8 cellular contexts compared by ENCODE assay signal in genomic region chr3:52771334-52771681, GRCh38. TPM values are rescaled to one million over a fixed set of nuclear protein-coding genes. Genes with fewer than 3 reads are reported as not detected.
DNase-seq lines count a peak whose midpoint lies in the region; ATAC-seq, FAIRE-seq and TF ChIP-seq lines count a peak whose summit lies in the region.

No MANE protein-coding gene starts in this region.

- peak overlapping the region; percentile 93 for H3K4me2 ChIP-seq in GM12878 (ENCODE audit: control insufficient read depth, insufficient read depth)

- H3K36me3 ChIP-seq in GM12878 (ENCODE audit: control insufficient read depth in 2 of 2, insufficient read depth in 2 of 2, low read length in 1 of 2) (no peaks in the 10 kb centered on the region), urinary bladder (ENCODE audit: insufficient read depth) (no peaks in the 10 kb centered on the region)

- TF ChIP-seq RAD21 in GM12878 (IDR thresholded peaks at IDR 0.05; ENCODE audit: insufficient read depth, low read depth, low read length): no peak

- POLR2A ChIA-PET in GM12878 (lab: Charles Lee): interaction anchor here (0.7 to 1.6 kb wide), 6 partner anchors 8 to 239 kb away, joined by 3 to 15 read pairs (median 4); no protein-coding TSS in a partner anchor

- H3K4me1 ChIP-seq in GM12878 (ENCODE audit: control insufficient read depth, insufficient read depth, low read length) (peaks cover 4% of the 10 kb centered on the region), urinary bladder (ENCODE audit: insufficient read depth) (peaks cover 2% of the 10 kb centered on the region)

- TF ChIP-seq CTCF in C4-2B (conservative IDR thresholded peaks at IDR 0.05) (no peak), GM12878 (IDR thresholded peaks at IDR 0.05 in 2 of 3, conservative IDR thresholded peaks at IDR 0.05 in 1 of 3; ENCODE audit: control insufficient read depth in 2 of 3, extremely low read depth in 1 of 3, insufficient read depth in 1 of 3, low read depth in 3 of 3, low read length in 3 of 3) (no peak), lower leg skin (IDR thresholded peaks at IDR 0.05) (no peak)

- intact Hi-C loops in GM12878 (cut with micrococcal nuclease; ENCODE audit: unreplicated experiment) (loop anchor here (2.0 kb wide), 1 partner anchor 65 kb away; the partner anchor contains the start of gene SPCS1), lower leg skin (cut with DNase I; ENCODE audit: low total_unique reads) (no loop called here)

- BruUV-seq in GM12878 (replicated peaks; lab: Mats Ljungman, UMichigan): TSS peak; percentile 99

- peaks cover 9% of the 10 kb centered on the region for H3K79me2 ChIP-seq in GM12878 (ENCODE audit: control insufficient read depth, insufficient read depth, low read length)

- H3K9me3 ChIP-seq in GM12878 (replicated peaks; ENCODE audit: control insufficient read depth, insufficient read depth, low read length): no peaks in the 10 kb centered on the region

- in situ Hi-C loops in GM12878 (cut with MboI): no loop called here

- peak overlapping the region; percentile 86 for H2AFZ ChIP-seq in GM12878 (ENCODE audit: control insufficient read depth, low read depth, low read length)

- RAD21 ChIA-PET in GM12878 (lab: Charles Lee; ENCODE audit: unreplicated experiment): interaction anchor here (1.3 to 1.9 kb wide), 3 partner anchors 8 to 302 kb away, joined by 3 to 8 read pairs (median 4); partner anchors contain the start of genes GLT8D1 and SPCS1

- H3K27ac ChIP-seq in C4-2B (peak overlapping the region; percentile 75), GM12878 (ENCODE audit: control insufficient read depth, insufficient read depth) (peak overlapping the region; percentile 83), urinary bladder (ENCODE audit: low read depth) (no peak overlapping the region)

- no peak for TF ChIP-seq EP300 in GM12878 (IDR thresholded peaks at IDR 0.05; ENCODE audit: borderline replicate concordance in 1 of 2, control insufficient read depth in 1 of 2, low read depth in 2 of 2, low read length in 2 of 2)

- FAIRE-seq in GM12878 (lab: Jason Lieb, UNC): no peak

- peak overlapping the region; percentile 78 for H3K9ac ChIP-seq in GM12878 (ENCODE audit: control insufficient read depth, insufficient read depth, low read length)

- H3K27me3 ChIP-seq in GM12878 (replicated peaks in 1 of 2; ENCODE audit: control insufficient read depth in 2 of 2, insufficient read depth in 2 of 2, low read length in 1 of 2): no peaks in the 10 kb centered on the region

- no peak for DNase-seq in GM12878 (ENCODE audit: low read depth, low spot score)
- no peak for DNase-seq in lower leg skin (ENCODE audit: low spot score in 2 of 2)
- no peak for DNase-seq in SW 1271 (lab: John Stamatoyannopoulos, UW)
- DNase-seq in NCI-H1092 treated with DMSO at 0.1 percent for 48 hours (lab: John Stamatoyannopoulos, UW): no peak
- DNase-seq in HK-2 (ENCODE audit: unreplicated experiment): no peak

- SMC1A ChIA-PET in GM12878 (lab: Charles Lee; ENCODE audit: uncharacterized antibody, unreplicated experiment): interaction anchor here (0.9 kb wide), 1 partner anchor 27 kb away, joined by 3 read pairs; no protein-coding TSS in a partner anchor

- CTCF ChIA-PET in GM12878 (lab: Yijun Ruan, JAX): interaction anchor here (1.0 kb wide), 1 partner anchor 11 kb away, joined by 3 read pairs; no protein-coding TSS in a partner anchor

- no peaks in the 10 kb centered on the region for H4K20me1 ChIP-seq in GM12878 (ENCODE audit: control insufficient read depth, insufficient read depth)

- H3K4me3 ChIP-seq in GM12878 (peak overlapping the region; percentile 73), lower leg skin (ENCODE audit: low read depth, poor library complexity, severe bottlenecking) (peak overlapping the region; percentile 97), urinary bladder (ENCODE audit: low read depth, low read length) (peak overlapping the region; percentile 83)

- ATAC-seq in HG03342 (IDR thresholded peaks at IDR 0.05; ENCODE audit: unreplicated experiment): peak; percentile 10
- ATAC-seq in GM12878: peak; percentile 22

- 72% methylated on average over 4 of the region's 5 CpGs for WGBS in GM12878 (ENCODE audit: insufficient coverage, insufficient replicate concordance, low lambda C conversion rate, missing lambda C conversion rate)
- 44 to 48% methylated on average over 5 of the region's 5 CpGs for WGBS in lower leg skin, 2 donors
- WGBS in urinary bladder: 48% methylated on average over 5 of the region's 5 CpGs

- TF ChIP-seq POLR2A in GM12878 (IDR thresholded peaks at IDR 0.05; ENCODE audit: low read depth, low read length) (no peak), lower leg skin (IDR thresholded peaks at IDR 0.05) (no peak)

RNA-seq across cellular contexts. Expression of gene NEK4, which starts 0.6 kb away (rescaled TPM):
- total RNA-seq in GM12878 (2013; cell fraction: nucleolus; rRNA removed): 41.1 and 42.4 TPM in 2 replicates
- total RNA-seq in GM12878 (2014; rRNA removed) (23.5 and 29.1 TPM in 2 replicates), GM12878 (2014; rRNA removed; fragmentation: Illumina TruSeq; extraction: Trizol) (24.4 and 24.8 TPM in 2 replicates), GM12878 (2021) (22.7 and 22.9 TPM in 2 replicates), lower leg skin (10 to 100 TPM in 2 of 4 donors, 1 to 10 TPM in 2; 9.2 to 15.9 (median 12.7) TPM), urinary bladder (29.7 TPM)
- 4.0 TPM for polyA plus RNA-seq in GM12878 (2011; ENCODE audit: low read depth)
- polyA plus RNA-seq in GM12878 (2011; rRNA removed) (17.2 TPM in 2 replicates), GM12878 (2014; fragmentation: Illumina TruSeq; extraction: Trizol) (15.9 and 19.1 TPM in 2 replicates), GM12878 (2014; fragmentation: Nextera tagmentation; extraction: Ambion mirVana) (1 to 10 TPM; 7.0 to 8.8 TPM), GM12878 (2014; rRNA removed) (11.4 and 12.5 TPM in 2 replicates), GM12878 (2016; fragmentation: Nextera tagmentation; extraction: Ambion mirVana) (10 to 100 TPM; 15.1 to 15.6 TPM), urinary bladder (11.5 TPM)
- polyA plus RNA-seq in GM12878 (2011; cell fraction: cytosol; rRNA removed): 11.1 and 11.5 TPM in 2 replicates
- 9.8 and 10.6 TPM in 2 replicates for polyA plus RNA-seq in GM12878 (2011; cell fraction: nucleus; rRNA removed)
- polyA plus RNA-seq in GM12878 (2012): 6.5 and 7.4 TPM in 2 replicates
- 18.1 and 26.6 TPM in 2 replicates for polyA minus RNA-seq in GM12878 (2011; rRNA and poly(A)+ RNA removed)
- 8.8 and 12.8 TPM in 2 replicates for polyA minus RNA-seq in GM12878 (2011; cell fraction: cytosol; rRNA and poly(A)+ RNA removed)
- 9.9 and 12.1 TPM in 2 replicates for polyA minus RNA-seq in GM12878 (2011; cell fraction: nucleus; rRNA and poly(A)+ RNA removed)

RNA-seq across cellular contexts. Expression of gene ITIH1, which starts 6.1 kb away (rescaled TPM):
- 1.7 and 2.9 TPM in 2 replicates for total RNA-seq in GM12878 (2013; cell fraction: nucleolus; rRNA removed)
- total RNA-seq in GM12878 (2014; rRNA removed): not detected in 2 replicates
- not detected in 2 replicates for total RNA-seq in GM12878 (2014; rRNA removed; fragmentation: Illumina TruSeq; extraction: Trizol)
- total RNA-seq in GM12878 (2021): 0.16 and 0.33 TPM in 2 replicates
- not detected for polyA plus RNA-seq in GM12878 (2011; ENCODE audit: low read depth)
- 0.30 and 0.64 TPM in 2 replicates for polyA plus RNA-seq in GM12878 (2011; rRNA removed)
- 0.27 and 0.53 TPM in 2 replicates for polyA plus RNA-seq in GM12878 (2011; cell fraction: cytosol; rRNA removed)
- polyA plus RNA-seq in GM12878 (2011; cell fraction: nucleus; rRNA removed): 2.0 and 5.1 TPM in 2 replicates
- 0.34 and 0.48 TPM in 2 replicates for polyA plus RNA-seq in GM12878 (2012)
- not detected in 2 replicates for polyA plus RNA-seq in GM12878 (2014; fragmentation: Illumina TruSeq; extraction: Trizol)
- not detected for polyA plus RNA-seq in GM12878 (2014; fragmentation: Nextera tagmentation; extraction: Ambion mirVana)
- 0.43 and 0.44 TPM in 2 replicates for polyA plus RNA-seq in GM12878 (2014; rRNA removed)
- polyA plus RNA-seq in GM12878 (2016; fragmentation: Nextera tagmentation; extraction: Ambion mirVana): not detected
- polyA minus RNA-seq in GM12878 (2011; rRNA and poly(A)+ RNA removed): 0.44 and 4.5 TPM in 2 replicates
- polyA minus RNA-seq in GM12878 (2011; cell fraction: cytosol; rRNA and poly(A)+ RNA removed): not detected in 2 replicates
- polyA minus RNA-seq in GM12878 (2011; cell fraction: nucleus; rRNA and poly(A)+ RNA removed): 0.29 and 1.6 TPM in 2 replicates
- total RNA-seq in lower leg skin: under 1 TPM in 1 of 4 donors, not detected in 3; 0.39 TPM
- not detected for total RNA-seq in urinary bladder
- 0.70 TPM for polyA plus RNA-seq in urinary bladder

RNA-seq across cellular contexts. Expression of gene ITIH3, which starts 23.3 kb away (rescaled TPM):
- total RNA-seq in GM12878 (2013; cell fraction: nucleolus; rRNA removed): not detected in 2 replicates
- total RNA-seq in GM12878 (2014; rRNA removed) (0.17 TPM in 1 of 2 replicates, not detected in the other), GM12878 (2014; rRNA removed; fragmentation: Illumina TruSeq; extraction: Trizol) (not detected in 2 replicates), GM12878 (2021) (0.15 and 0.27 TPM in 2 replicates), lower leg skin (10 to 100 TPM in 1 of 4 donors, 1 to 10 TPM in 1, under 1 TPM in 2; 0.17 to 19.3 (median 0.97) TPM), urinary bladder (1.4 TPM)
- not detected for polyA plus RNA-seq in GM12878 (2011; ENCODE audit: low read depth)
- polyA plus RNA-seq in GM12878 (2011; rRNA removed) (not detected in 2 replicates), GM12878 (2014; fragmentation: Illumina TruSeq; extraction: Trizol) (0.07 TPM in 1 of 2 replicates, not detected in the other), GM12878 (2014; fragmentation: Nextera tagmentation; extraction: Ambion mirVana) (not detected), GM12878 (2014; rRNA removed) (0.03 TPM in 1 of 2 replicates, not detected in the other), GM12878 (2016; fragmentation: Nextera tagmentation; extraction: Ambion mirVana) (not detected), urinary bladder (3.1 TPM)
- not detected in 2 replicates for polyA plus RNA-seq in GM12878 (2011; cell fraction: cytosol; rRNA removed)
- polyA plus RNA-seq in GM12878 (2011; cell fraction: nucleus; rRNA removed): 0.12 and 0.39 TPM in 2 replicates
- 0.25 TPM in 1 of 2 replicates, not detected in the other for polyA plus RNA-seq in GM12878 (2012)
- polyA minus RNA-seq in GM12878 (2011; rRNA and poly(A)+ RNA removed): not detected in 2 replicates
- not detected in 2 replicates for polyA minus RNA-seq in GM12878 (2011; cell fraction: cytosol; rRNA and poly(A)+ RNA removed)
- not detected in 2 replicates for polyA minus RNA-seq in GM12878 (2011; cell fraction: nucleus; rRNA and poly(A)+ RNA removed)

RNA-seq across cellular contexts. Expression of gene ITIH4, which starts 59.2 kb away (rescaled TPM):
- 4.1 and 7.5 TPM in 2 replicates for total RNA-seq in GM12878 (2013; cell fraction: nucleolus; rRNA removed)
- total RNA-seq in GM12878 (2014; rRNA removed) (1.4 and 2.2 TPM in 2 replicates), GM12878 (2014; rRNA removed; fragmentation: Illumina TruSeq; extraction: Trizol) (1.6 and 1.8 TPM in 2 replicates), GM12878 (2021) (3.9 and 5.4 TPM in 2 replicates), lower leg skin (1 to 10 TPM in 3 of 4 donors, under 1 TPM in 1; 0.38 to 3.6 (median 2.5) TPM), urinary bladder (3.3 TPM)
- 0.85 TPM for polyA plus RNA-seq in GM12878 (2011; ENCODE audit: low read depth)
- polyA plus RNA-seq in GM12878 (2011; rRNA removed) (0.71 and 1.3 TPM in 2 replicates), GM12878 (2014; fragmentation: Illumina TruSeq; extraction: Trizol) (1.2 and 3.1 TPM in 2 replicates), GM12878 (2014; fragmentation: Nextera tagmentation; extraction: Ambion mirVana) (1 to 10 TPM in 1 of 2 experiments, under 1 TPM in 1; 0.69 to 1.2 TPM), GM12878 (2014; rRNA removed) (3.8 and 4.1 TPM in 2 replicates), GM12878 (2016; fragmentation: Nextera tagmentation; extraction: Ambion mirVana) (1 to 10 TPM in 1 of 2 experiments, under 1 TPM in 1; 0.64 to 1.3 TPM), urinary bladder (5.0 TPM)
- 0.42 and 0.67 TPM in 2 replicates for polyA plus RNA-seq in GM12878 (2011; cell fraction: cytosol; rRNA removed)
- 12.6 and 13.1 TPM in 2 replicates for polyA plus RNA-seq in GM12878 (2011; cell fraction: nucleus; rRNA removed)
- polyA plus RNA-seq in GM12878 (2012): 1.2 and 2.8 TPM in 2 replicates
- polyA minus RNA-seq in GM12878 (2011; rRNA and poly(A)+ RNA removed): 2.2 and 2.6 TPM in 2 replicates
- polyA minus RNA-seq in GM12878 (2011; cell fraction: cytosol; rRNA and poly(A)+ RNA removed): 3.0 TPM in 1 of 2 replicates, not detected in the other
- polyA minus RNA-seq in GM12878 (2011; cell fraction: nucleus; rRNA and poly(A)+ RNA removed): 2.5 and 7.2 TPM in 2 replicates
